Comparison of ENCODE assay signal across 13 cellular contexts in genomic region chr22:23501244-23501643, GRCh38.
"Had no signal": no experiment of that assay in that cellular context is flagged by ENCODE, and none has a peak within 500 bp of the region (broad histone marks: within the 10 kb centered on the region; RNA-seq: fewer than 3 reads in every experiment).

No MANE protein-coding gene starts in this region.

- H3K4me1 ChIP-seq: left lung, right lobe of liver had no signal

- H3K9me3 Mint-ChIP-seq: stimulated activated naive B cell treated with anti-CD40 and anti-IgM and Interleukin-4, amounts not matched to agents 10 μg/mL and 1 μg/mL and 100 μg/mL, for 72 hours had no signal

- H3K36me3 ChIP-seq: esophagus squamous epithelium, left lung, right lobe of liver had no signal

- H3K9me3 ChIP-seq: esophagus squamous epithelium, left lung, right lobe of liver had no signal

- ATAC-seq: activated CD4-positive, CD25-positive, alpha-beta regulatory T cell treated with anti-CD3 and anti-CD28 coated beads, Interleukin-2, amount 50 U/mL, for 24 hours; left lung; right lobe of liver; stimulated activated naive B cell treated with anti-CD40 and anti-IgM and Interleukin-4, amounts not matched to agents 10 μg/mL and 1 μg/mL and 100 μg/mL, for 72 hours had no signal

- H3K27ac Mint-ChIP-seq: activated naive CD8-positive, alpha-beta T cell; stimulated activated naive B cell treated with anti-CD40 and anti-IgM and Interleukin-4, amounts not matched to agents 10 μg/mL and 1 μg/mL and 100 μg/mL, for 72 hours had no signal

- H3K4me3 Mint-ChIP-seq: activated naive CD8-positive, alpha-beta T cell; stimulated activated naive B cell treated with anti-CD40 and anti-IgM and Interleukin-4, amounts not matched to agents 10 μg/mL and 1 μg/mL and 100 μg/mL, for 72 hours had no signal

- H3K27me3 ChIP-seq: left lung, right lobe of liver had no signal

- H3K27ac ChIP-seq: left lung, right lobe of liver had no signal

- H3K36me3 Mint-ChIP-seq: activated naive CD8-positive, alpha-beta T cell; stimulated activated naive B cell treated with anti-CD40 and anti-IgM and Interleukin-4, amounts not matched to agents 10 μg/mL and 1 μg/mL and 100 μg/mL, for 72 hours had no signal

- H3K4me3 ChIP-seq: esophagus squamous epithelium, left lung, right lobe of liver had no signal

- DNase-seq: activated gamma-delta T cell; amygdala; esophagus squamous epithelium; foreskin fibroblast; mesenchymal stem cell; stimulated activated CD4-positive, alpha-beta T cell treated with anti-CD3 and anti-CD28 coated beads, Interleukin-2, amount 100 ng/mL, for 24 hours; stimulated activated naive B cell treated with anti-CD40 and anti-IgM and Interleukin-4, amounts not matched to agents 10 μg/mL and 1 μg/mL and 100 μg/mL, for 72 hours; T-helper 2 cell; trophoblast cell had no signal
